1 cellular context compared by ENCODE assay signal in genomic region chr22:28174509-28174908, GRCh38.
TF ChIP-seq lines count a peak whose summit lies in the region.

No MANE protein-coding gene starts in this region.

TF ChIP-seq in K562, 482 proteins besides CTCF, POLR2A, EP300 and RAD21 (continued from another document):
- TF ChIP-seq MAFG (tag; conservative IDR thresholded peaks at IDR 0.05) (peak; percentile 50), ZMIZ1 (IDR thresholded peaks at IDR 0.05; ENCODE audit: low read depth in 2 of 2, low read length in 2 of 2) (no peak), NFE2 (IDR thresholded peaks at IDR 0.05; ENCODE audit: low read depth) (peak; percentile 39; the same call in 1 of the 2 replicates)
